In the genomic region with DNA sequence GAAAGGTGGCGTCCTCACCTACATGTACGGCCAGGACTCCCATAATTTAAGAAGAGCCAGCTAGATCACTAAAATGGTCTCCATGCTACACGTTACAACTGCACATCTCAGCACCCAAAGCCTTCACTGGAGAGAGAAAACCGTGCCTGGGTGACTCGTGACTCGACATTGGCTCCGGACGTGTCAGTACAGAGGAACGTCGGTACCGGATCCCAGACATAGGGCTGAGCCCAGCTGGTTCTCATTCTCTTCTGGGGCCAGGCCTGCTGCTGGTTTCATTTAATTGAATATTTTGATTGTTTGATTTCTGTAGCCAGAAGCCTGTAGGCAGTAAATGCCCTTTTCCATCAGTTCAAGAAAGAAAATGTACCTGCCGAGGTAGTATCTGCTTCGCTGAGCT, we compare ENCODE assay signal across 8 cellular contexts.
DNase-seq lines count a peak whose midpoint lies in the region; ATAC-seq and TF ChIP-seq lines count a peak whose summit lies in the region.

No MANE protein-coding gene starts in this region.

- BruUV-seq in HCT116 (replicated peaks; lab: Mats Ljungman, UMichigan), result no TSS peak

- H3K36me3 ChIP-seq in CD4-positive, alpha-beta memory T cell (ENCODE audit: insufficient read depth, low read length), result no peaks in the 10 kb centered on the region
- H3K36me3 ChIP-seq in HCT116 (ENCODE audit: control insufficient read depth in 1 of 2, insufficient read depth in 2 of 2, low read length in 2 of 2), result no peaks in the 10 kb centered on the region

- H2AFZ ChIP-seq in HCT116 (ENCODE audit: low read depth, low read length, poor library complexity, severe bottlenecking), result peak overlapping the region; percentile 91

- no peak overlapping the region for H3K9ac ChIP-seq in HCT116 (ENCODE audit: low read length)

- peaks cover 0 to 3% of the 10 kb centered on the region in 2 donors for H3K9me3 ChIP-seq in CD4-positive, alpha-beta memory T cell (ENCODE audit: control insufficient read depth in 1 of 2, low read length in 2 of 2)
- no peaks in the 10 kb centered on the region for H3K9me3 ChIP-seq in HCT116 (ENCODE audit: control insufficient read depth in 1 of 2, insufficient read depth in 1 of 2, low read depth in 1 of 2, low read length in 2 of 2)

- no peaks in the 10 kb centered on the region for H3K27me3 ChIP-seq in CD4-positive, alpha-beta memory T cell (ENCODE audit: insufficient read depth, low read length)
- no peaks in the 10 kb centered on the region for H3K27me3 ChIP-seq in HCT116 (ENCODE audit: insufficient read depth, low read length)

- POLR2A ChIA-PET in CD4-positive, alpha-beta memory T cell (lab: Charles Lee; ENCODE audit: partially characterized antibody), result interaction anchor here (1.1 to 2.3 kb wide), 5 partner anchors 10 to 713 kb away, joined by 3 to 23 read pairs (median 6); a partner anchor contains a TSS
- POLR2A ChIA-PET in HCT116 (lab: Charles Lee), result no interaction called here

- TF ChIP-seq RAD21 in HCT116 (IDR thresholded peaks at IDR 0.05; ENCODE audit: low read depth), result no peak

- H3K4me2 ChIP-seq in HCT116 (ENCODE audit: low read length), result peak overlapping the region; percentile 50; the same call in 1 of the 2 replicates

- no peaks in the 10 kb centered on the region for H3K79me2 ChIP-seq in HCT116 (ENCODE audit: insufficient read depth, low read length)

- intact Hi-C loops in CD4-positive, alpha-beta memory T cell (cut with micrococcal nuclease), result loop anchor here (1.0 to 10.0 kb wide), 10 partner anchors 34 to 1640 kb away; a partner anchor contains a TSS
- intact Hi-C loops in HCT116 (cut with micrococcal nuclease), result loop anchor here (1.0 to 10.0 kb wide), 8 partner anchors 330 to 1644 kb away; a partner anchor contains a TSS

- peaks cover 7 to 21% (median 18%) of the 10 kb centered on the region in 4 donors for H3K4me1 Mint-ChIP-seq in CD4-positive, alpha-beta memory T cell

- no peaks in the 10 kb centered on the region for H3K9me2 ChIP-seq in HCT116 (ENCODE audit: insufficient read depth)

- H3K4me3 Mint-ChIP-seq in CD4-positive, alpha-beta memory T cell, result peak overlapping the region in 7 of 8 donors; percentile 5 to 69 (median 46)

- peaks cover 0 to 20% (median 13%) of the 10 kb centered on the region in 8 donors for H3K9me3 Mint-ChIP-seq in CD4-positive, alpha-beta memory T cell
- peaks cover 7 to 11% of the 10 kb centered on the region in 2 donors for H3K9me3 Mint-ChIP-seq in activated naive CD4-positive, alpha-beta T cell treated with anti-CD3 and anti-CD28 coated beads, Interleukin-2, amount 50 U/mL, for 72 hours

- H3K4me3 ChIP-seq in CD4-positive, alpha-beta memory T cell (ENCODE audit: low read length in 2 of 2), result no peak overlapping the region
- H3K4me3 ChIP-seq in HCT116 (replicated peaks in 1 of 2; ENCODE audit: low read depth in 1 of 2, low read length in 2 of 2), result no peak overlapping the region

- RAD21 ChIA-PET in HCT116 (lab: Charles Lee; ENCODE audit: low non-redundant PET in 1 of 2, low total read pairs in 2 of 2, uncharacterized antibody in 2 of 2, unreplicated experiment in 2 of 2), result interaction anchor here (1.0 kb wide), 2 partner anchors 977 kb away, joined by 3 to 6 read pairs; no protein-coding TSS in a partner anchor

- no peaks in the 10 kb centered on the region for H3K27me3 Mint-ChIP-seq in CD4-positive, alpha-beta memory T cell

- no peak for DNase-seq in CD4-positive, alpha-beta memory T cell
- DNase-seq in HCT116 (ENCODE audit: low read depth, low spot score), result no peak
- DNase-seq in activated naive CD4-positive, alpha-beta T cell treated with anti-CD3 and anti-CD28 coated beads, Interleukin-2, amount 50 U/mL, for 72 hours (ENCODE audit: low spot score in 2 of 2), result no peak
- DNase-seq in middle frontal gyrus (ENCODE audit: extremely low spot score, low spot score), result peak; percentile 6
- DNase-seq in NCI-H1417 (lab: John Stamatoyannopoulos, UW), result no peak
- no peak for DNase-seq in kidney glomerular epithelial cell (lab: John Stamatoyannopoulos, UW)
- DNase-seq in DMS114 treated with DMSO at 0.1 percent for 48 hours (lab: John Stamatoyannopoulos, UW; ENCODE audit: unreplicated experiment), result no peak

- CTCF ChIA-PET in CD4-positive, alpha-beta memory T cell (lab: Charles Lee; ENCODE audit: partially characterized antibody), result interaction anchor here (0.6 to 15.5 kb wide), 61 partner anchors 10 to 1019 kb away, joined by 3 to 370 read pairs (median 4); a partner anchor contains a TSS
- CTCF ChIA-PET in HCT116 (lab: Charles Lee), result interaction anchor here (0.6 to 2.6 kb wide), 20 partner anchors 9 to 1576 kb away, joined by 3 to 25 read pairs (median 4); a partner anchor contains a TSS

- no peak for TF ChIP-seq POLR2A in HCT116 (IDR thresholded peaks at IDR 0.05; ENCODE audit: borderline replicate concordance, extremely low read depth, insufficient read depth, insufficient read length)

- ATAC-seq in HCT116 (peak; percentile 43), HG03571 (IDR thresholded peaks at IDR 0.05; ENCODE audit: unreplicated experiment) (no peak)
- ATAC-seq in activated naive CD4-positive, alpha-beta T cell treated with anti-CD3 and anti-CD28 coated beads, Interleukin-2, amount 50 U/mL, for 72 hours, result peak; percentile 33 to 39

- TF ChIP-seq CTCF in HCT116 (IDR thresholded peaks at IDR 0.05 in 2 of 3, conservative IDR thresholded peaks at IDR 0.05 in 1 of 3; ENCODE audit: borderline replicate concordance in 1 of 3, insufficient read depth in 1 of 3, low read depth in 2 of 3, low read length in 2 of 3), result no peak

- H3K36me3 Mint-ChIP-seq in CD4-positive, alpha-beta memory T cell, result peaks cover 0 to 5% of the 10 kb centered on the region in 2 donors
- peaks cover 6 to 14% of the 10 kb centered on the region in 2 donors for H3K36me3 Mint-ChIP-seq in activated naive CD4-positive, alpha-beta T cell treated with anti-CD3 and anti-CD28 coated beads, Interleukin-2, amount 50 U/mL, for 72 hours

- peaks cover 7% of the 10 kb centered on the region for H3K4me1 ChIP-seq in CD4-positive, alpha-beta memory T cell (ENCODE audit: insufficient read depth, low read length)
- H3K4me1 ChIP-seq in HCT116 (ENCODE audit: control insufficient read depth in 1 of 2, insufficient read depth in 2 of 2, low read length in 2 of 2), result peaks cover 0 to 5% of the 10 kb centered on the region in 2 experiments; a peak in 1 of 4 replicates

- H3K27ac ChIP-seq in CD4-positive, alpha-beta memory T cell (ENCODE audit: low read depth, low read length), result no peak overlapping the region
- no peak overlapping the region for H3K27ac ChIP-seq in HCT116 (ENCODE audit: low read depth, low read length)

- peak overlapping the region in 6 of 7 donors; percentile 11 to 87 (median 36) for H3K27ac Mint-ChIP-seq in CD4-positive, alpha-beta memory T cell
- no peak overlapping the region for H3K27ac Mint-ChIP-seq in activated naive CD4-positive, alpha-beta T cell treated with anti-CD3 and anti-CD28 coated beads, Interleukin-2, amount 50 U/mL, for 72 hours

- no peaks in the 10 kb centered on the region for H4K20me1 ChIP-seq in HCT116 (ENCODE audit: insufficient read depth)

TF ChIP-seq in HCT116, 20 proteins besides CTCF, POLR2A, EP300 and RAD21:
- TF ChIP-seq SRF (IDR thresholded peaks at IDR 0.05; ENCODE audit: low read depth) (no peak), ZFX (IDR thresholded peaks at IDR 0.05) (no peak), ZNF274 (IDR thresholded peaks at IDR 0.05; ENCODE audit: low read depth, low read length) (no peak), EGR1 (IDR thresholded peaks at IDR 0.05; ENCODE audit: low read depth) (no peak), FOSL1 (IDR thresholded peaks at IDR 0.05; ENCODE audit: low read depth) (no peak), EZH2phosphoT487 (IDR thresholded peaks at IDR 0.05; ENCODE audit: borderline replicate concordance) (no peak), CEBPB (IDR thresholded peaks at IDR 0.05; ENCODE audit: low read depth) (no peak)
- TF ChIP-seq, protein P1, sequence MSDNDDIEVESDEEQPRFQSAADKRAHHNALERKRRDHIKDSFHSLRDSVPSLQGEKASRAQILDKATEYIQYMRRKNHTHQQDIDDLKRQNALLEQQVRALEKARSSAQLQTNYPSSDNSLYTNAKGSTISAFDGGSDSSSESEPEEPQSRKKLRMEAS (IDR thresholded peaks at IDR 0.05), result no peak
- TF ChIP-seq, protein P2, sequence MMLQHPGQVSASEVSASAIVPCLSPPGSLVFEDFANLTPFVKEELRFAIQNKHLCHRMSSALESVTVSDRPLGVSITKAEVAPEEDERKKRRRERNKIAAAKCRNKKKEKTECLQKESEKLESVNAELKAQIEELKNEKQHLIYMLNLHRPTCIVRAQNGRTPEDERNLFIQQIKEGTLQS (IDR thresholded peaks at IDR 0.05), result no peak
- TF ChIP-seq, protein P3, sequence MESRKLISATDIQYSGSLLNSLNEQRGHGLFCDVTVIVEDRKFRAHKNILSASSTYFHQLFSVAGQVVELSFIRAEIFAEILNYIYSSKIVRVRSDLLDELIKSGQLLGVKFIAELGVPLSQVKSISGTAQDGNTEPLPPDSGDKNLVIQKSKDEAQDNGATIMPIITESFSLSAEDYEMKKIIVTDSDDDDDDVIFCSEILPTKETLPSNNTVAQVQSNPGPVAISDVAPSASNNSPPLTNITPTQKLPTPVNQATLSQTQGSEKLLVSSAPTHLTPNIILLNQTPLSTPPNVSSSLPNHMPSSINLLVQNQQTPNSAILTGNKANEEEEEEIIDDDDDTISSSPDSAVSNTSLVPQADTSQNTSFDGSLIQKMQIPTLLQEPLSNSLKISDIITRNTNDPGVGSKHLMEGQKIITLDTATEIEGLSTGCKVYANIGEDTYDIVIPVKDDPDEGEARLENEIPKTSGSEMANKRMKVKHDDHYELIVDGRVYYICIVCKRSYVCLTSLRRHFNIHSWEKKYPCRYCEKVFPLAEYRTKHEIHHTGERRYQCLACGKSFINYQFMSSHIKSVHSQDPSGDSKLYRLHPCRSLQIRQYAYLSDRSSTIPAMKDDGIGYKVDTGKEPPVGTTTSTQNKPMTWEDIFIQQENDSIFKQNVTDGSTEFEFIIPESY (IDR thresholded peaks at IDR 0.05; ENCODE audit: extremely low read depth, insufficient replicate concordance, low read length), result no peak

Comparison
In these comparisons a context has a peak if more than half of its experiments do, and no peak if none do; other contexts are left out.
1. H3K27ac Mint-ChIP-seq: peak in CD4-positive, alpha-beta memory T cell (6 of 7); none in activated naive CD4-positive, alpha-beta T cell treated with anti-CD3 and anti-CD28 coated beads, Interleukin-2, amount 50 U/mL, for 72 hours (0 of 2).